Comparison of ENCODE assay signal across 8 cellular contexts in the genomic region with DNA sequence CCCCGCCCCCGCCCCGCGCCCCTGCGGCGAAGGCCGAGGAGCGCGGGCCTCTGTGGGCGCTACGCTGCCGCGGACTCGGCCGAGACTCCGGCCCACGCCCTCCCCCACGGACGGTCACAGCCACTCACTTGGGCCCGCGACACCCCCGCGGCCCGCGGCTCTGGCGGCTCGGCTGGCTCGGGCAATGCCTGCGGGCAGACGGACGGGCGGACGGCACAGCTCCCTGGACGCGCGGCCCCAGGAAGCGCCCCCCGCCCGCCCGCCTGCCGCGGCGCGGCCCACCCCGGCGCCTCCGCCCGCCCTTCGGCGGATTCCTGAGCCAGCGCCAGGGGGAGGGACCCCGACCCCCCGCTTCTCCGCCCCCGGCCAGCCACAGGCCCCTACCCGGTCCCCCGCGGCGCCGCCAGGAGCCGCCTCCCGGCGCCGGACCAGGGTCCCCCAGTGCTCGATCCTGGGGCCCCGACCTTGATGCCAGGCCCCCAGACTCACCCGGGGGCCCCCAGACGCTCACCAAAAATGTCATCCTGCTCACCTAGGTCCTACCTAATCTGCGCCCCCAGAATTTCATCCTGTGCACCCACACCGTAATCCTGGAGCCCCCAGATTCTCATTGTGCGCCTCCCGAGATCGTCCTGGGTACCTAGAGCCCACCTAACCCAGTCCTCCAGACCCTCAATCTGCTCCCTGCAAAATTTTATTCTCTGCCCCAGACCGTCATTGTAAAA. TPM values are rescaled to one million over a fixed set of nuclear protein-coding genes. Genes with fewer than 3 reads are reported as not detected.
A peak's percentile ranks its signal among the peaks of the same experiment; 100 is the strongest.
DNase-seq lines count a peak whose midpoint lies in the region; TF ChIP-seq lines count a peak whose summit lies in the region.

Gene EFEMP2, minus strand, starts transcription at position 246 of the 725 bp plus-strand sequence. CDS start 446 bp downstream, outside the sequence.

- peaks cover 6% of the 10 kb centered on the region for H3K4me1 Mint-ChIP-seq in type B pancreatic cell (ENCODE audit: unreplicated experiment)

- TF ChIP-seq CTCF in coronary artery (IDR thresholded peaks at IDR 0.05) (no peak), type B pancreatic cell (conservative IDR thresholded peaks at IDR 0.05) (no peak)

- H3K4me3 Mint-ChIP-seq in type B pancreatic cell = peak within 1 kb of the TSS; percentile 94

- DNase-seq in AG08395 (ENCODE audit: low spot score) = peak; percentile 54
- no peak for DNase-seq in LHCN-M2 (ENCODE audit: low read depth)
- no peak for DNase-seq in coronary artery (ENCODE audit: low spot score)
- no peak for DNase-seq in lung microvascular endothelial cell (ENCODE audit: low read depth in 2 of 2)
- no peak for DNase-seq in type B pancreatic cell (ENCODE audit: extremely low spot score, unreplicated experiment)
- no peak for DNase-seq in NCI-H446 (lab: John Stamatoyannopoulos, UW)
- DNase-seq in NOMO-1 treated with DMSO at 0.1 percent for 48 hours (lab: John Stamatoyannopoulos, UW; ENCODE audit: unreplicated experiment) = no peak
- no peak for DNase-seq in NCI-H187 (lab: John Stamatoyannopoulos, UW)

- peak within 1 kb of the TSS; percentile 88 for H3K27ac Mint-ChIP-seq in type B pancreatic cell

- peak within 1 kb of the TSS; percentile 95 to 96 for H3K27ac ChIP-seq in coronary artery

- no peaks in the 10 kb centered on the region for H3K36me3 Mint-ChIP-seq in type B pancreatic cell

- H3K27me3 Mint-ChIP-seq in type B pancreatic cell = peaks cover 5% of the 10 kb centered on the region

- no peaks in the 10 kb centered on the region for H3K9me3 Mint-ChIP-seq in type B pancreatic cell

- H3K4me3 ChIP-seq in coronary artery = peak within 1 kb of the TSS; percentile 84

RNA-seq across cellular contexts. Expression of gene EFEMP2, which starts in this region (rescaled TPM):
- 217 and 228 TPM in 2 replicates for total RNA-seq in LHCN-M2 (2014; rRNA removed)
- polyA plus RNA-seq in LHCN-M2 (2012) = 372 TPM
- 17.7 and 23.2 TPM in 2 replicates for total RNA-seq in lung microvascular endothelial cell
- total RNA-seq in type B pancreatic cell (ENCODE audit: low replicate concordance) = 5.5 and 24.5 TPM in 2 replicates
